21 cellular contexts compared by ENCODE assay signal in genomic region chr11:75523189-75523588, GRCh38. TPM values are rescaled to one million over a fixed set of nuclear protein-coding genes. Genes with fewer than 3 reads are reported as not detected.
DNase-seq lines count a peak whose midpoint lies in the region; ATAC-seq and TF ChIP-seq lines count a peak whose summit lies in the region.
"Had no signal": no experiment of that assay in that cellular context is flagged by ENCODE, and none has a peak within 500 bp of the region (broad histone marks: within the 10 kb centered on the region; RNA-seq: fewer than 3 reads in every experiment).

No MANE protein-coding gene starts in this region.

- no TSS peak for BruUV-seq in OCI-LY7 (replicated peaks; lab: Mats Ljungman, UMichigan)

- H3K9me2 ChIP-seq in OCI-LY7 (ENCODE audit: insufficient read depth, low read length), result no peaks in the 10 kb centered on the region

- no peak for DNase-seq in activated T-cell treated with anti-CD3 and anti-CD28 coated beads, Interleukin-2, amount 50 U/mL, for 4 hours
- DNase-seq in activated T-cell treated with anti-CD3 and anti-CD28 coated beads, Interleukin-2, amount 50 U/mL, for 1 hour, result no peak
- DNase-seq in OCI-LY7 (ENCODE audit: low spot score), result peak; percentile 63
- no peak for DNase-seq in memory B cell (ENCODE audit: low spot score in 2 of 2)
- DNase-seq in activated CD8-positive, alpha-beta memory T cell treated with anti-CD3 and anti-CD28 coated beads, Interleukin-2, amount 50 U/mL, for 4 hours, result no peak
- DNase-seq in activated CD8-positive, alpha-beta T cell treated with anti-CD3 and anti-CD28 coated beads, Interleukin-2, amount 10 ng/mL, durations not matched to agents 7 days and 5 days, result no peak
- no peak for DNase-seq in DMS 273 (lab: John Stamatoyannopoulos, UW; ENCODE audit: unreplicated experiment)
- DNase-seq: activated CD4-positive, alpha-beta T cell treated with anti-CD3 and anti-CD28 coated beads, Interleukin-2, amount 50 U/mL, for 4 hours; activated effector memory CD4-positive, alpha-beta T cell treated with Interleukin-2 at 50 U/mL for 16 hours; Caco-2; GF-D8; NCI-H2107; NCI-H526 treated with DMSO at 0.1 percent for 48 hours; stimulated activated naive CD8-positive, alpha-beta T cell treated with anti-CD3 and anti-CD28 coated beads, Interleukin-15, amount 100 ng/mL, for 72 hours; T1000 had no signal

- H3K9me3 Mint-ChIP-seq in activated T-cell treated with anti-CD3 and anti-CD28 coated beads, Interleukin-2, amount 50 U/mL, for 4 hours, result no peaks in the 10 kb centered on the region
- H3K9me3 Mint-ChIP-seq in memory B cell, result no peaks in the 10 kb centered on the region
- H3K9me3 Mint-ChIP-seq in activated CD8-positive, alpha-beta T cell treated with anti-CD3 and anti-CD28 coated beads, Interleukin-2, amount 10 ng/mL, durations not matched to agents 7 days and 5 days (ENCODE audit: insufficient read depth), result no peaks in the 10 kb centered on the region
- H3K9me3 Mint-ChIP-seq: stimulated activated naive CD8-positive, alpha-beta T cell treated with anti-CD3 and anti-CD28 coated beads, Interleukin-15, amount 100 ng/mL, for 72 hours had no signal

- H3K36me3 ChIP-seq in OCI-LY7 (ENCODE audit: insufficient read depth, low read length), result no peaks in the 10 kb centered on the region
- H3K36me3 ChIP-seq: gastroesophageal sphincter had no signal

- POLR2A ChIA-PET in OCI-LY7 (lab: Charles Lee), result interaction anchor here (0.6 to 1.7 kb wide), 5 partner anchors 9 to 301 kb away, joined by 3 to 7 read pairs (median 4); partner anchors contain the start of gene RPS3
- POLR2A ChIA-PET in activated CD8-positive, alpha-beta T cell treated with anti-CD3 and anti-CD28 coated beads, Interleukin-2, amount 10 ng/mL, durations not matched to agents 7 days and 5 days (lab: Charles Lee), result interaction anchor here (0.7 to 1.4 kb wide), 2 partner anchors 48 to 349 kb away, joined by 3 to 4 read pairs; no protein-coding TSS in a partner anchor

- no peaks in the 10 kb centered on the region for H3K9me3 ChIP-seq in OCI-LY7 (ENCODE audit: low read length)
- H3K9me3 ChIP-seq: Caco-2, gastroesophageal sphincter had no signal

- no peak for ATAC-seq in activated T-cell treated with anti-CD3 and anti-CD28 coated beads, Interleukin-2, amount 50 U/mL, for 4 hours
- ATAC-seq in memory B cell (ENCODE audit: low read depth) (peak; percentile 11), GM18505 (IDR thresholded peaks at IDR 0.05; ENCODE audit: unreplicated experiment) (no peak)
- ATAC-seq in activated CD8-positive, alpha-beta T cell treated with anti-CD3 and anti-CD28 coated beads, Interleukin-2, amount 10 ng/mL, durations not matched to agents 7 days and 5 days, result no peak
- ATAC-seq: gastroesophageal sphincter; HCT116; left lobe of liver; Panc1; stimulated activated naive CD8-positive, alpha-beta T cell treated with anti-CD3 and anti-CD28 coated beads, Interleukin-15, amount 100 ng/mL, for 72 hours had no signal

- H3K27ac Mint-ChIP-seq in memory B cell, result peak overlapping the region; percentile 84
- H3K27ac Mint-ChIP-seq in activated CD8-positive, alpha-beta T cell treated with anti-CD3 and anti-CD28 coated beads, Interleukin-2, amount 10 ng/mL, durations not matched to agents 7 days and 5 days, result no peak overlapping the region

- peak overlapping the region; percentile 72 for H3K4me2 ChIP-seq in OCI-LY7 (ENCODE audit: low read length)

- H4K20me1 ChIP-seq in OCI-LY7 (ENCODE audit: insufficient read depth, low read length), result no peaks in the 10 kb centered on the region

- H3K79me2 ChIP-seq in OCI-LY7 (ENCODE audit: insufficient read depth, low read depth, low read length), result no peaks in the 10 kb centered on the region

- no peak overlapping the region for H2AFZ ChIP-seq in OCI-LY7 (ENCODE audit: low read length)

- peaks cover 40% of the 10 kb centered on the region for H3K4me1 Mint-ChIP-seq in activated T-cell treated with anti-CD3 and anti-CD28 coated beads, Interleukin-2, amount 50 U/mL, for 4 hours (ENCODE audit: low read depth)
- H3K4me1 Mint-ChIP-seq in memory B cell, result peaks cover 42% of the 10 kb centered on the region
- peaks cover 33% of the 10 kb centered on the region for H3K4me1 Mint-ChIP-seq in activated CD8-positive, alpha-beta T cell treated with anti-CD3 and anti-CD28 coated beads, Interleukin-2, amount 10 ng/mL, durations not matched to agents 7 days and 5 days (ENCODE audit: low read depth)

- no peak for TF ChIP-seq CTCF in OCI-LY7 (conservative IDR thresholded peaks at IDR 0.05; ENCODE audit: low read length)

- H3K36me3 Mint-ChIP-seq in activated T-cell treated with anti-CD3 and anti-CD28 coated beads, Interleukin-2, amount 50 U/mL, for 4 hours (ENCODE audit: insufficient read depth), result no peaks in the 10 kb centered on the region
- H3K36me3 Mint-ChIP-seq in memory B cell, result no peaks in the 10 kb centered on the region
- no peaks in the 10 kb centered on the region for H3K36me3 Mint-ChIP-seq in activated CD8-positive, alpha-beta T cell treated with anti-CD3 and anti-CD28 coated beads, Interleukin-2, amount 10 ng/mL, durations not matched to agents 7 days and 5 days (ENCODE audit: low read depth)

- H3K4me3 ChIP-seq in OCI-LY7 (ENCODE audit: low read depth, low read length, poor library complexity, severe bottlenecking), result peak overlapping the region; percentile 71
- H3K4me3 ChIP-seq: gastroesophageal sphincter had no signal

- H3K4me3 Mint-ChIP-seq in activated T-cell treated with anti-CD3 and anti-CD28 coated beads, Interleukin-2, amount 50 U/mL, for 4 hours, result peak overlapping the region; percentile 50
- peak overlapping the region; percentile 89 for H3K4me3 Mint-ChIP-seq in memory B cell
- H3K4me3 Mint-ChIP-seq in activated CD8-positive, alpha-beta T cell treated with anti-CD3 and anti-CD28 coated beads, Interleukin-2, amount 10 ng/mL, durations not matched to agents 7 days and 5 days, result no peak overlapping the region

- CTCF ChIA-PET in OCI-LY7 (lab: Charles Lee; ENCODE audit: unreplicated experiment), result interaction anchor here (1.2 kb wide), 1 partner anchor 21 kb away, joined by 3 read pairs; no protein-coding TSS in a partner anchor
- CTCF ChIA-PET in activated CD8-positive, alpha-beta T cell treated with anti-CD3 and anti-CD28 coated beads, Interleukin-2, amount 10 ng/mL, durations not matched to agents 7 days and 5 days (lab: Charles Lee), result interaction anchor here (0.9 to 13.0 kb wide), 7 partner anchors 9 to 81 kb away, joined by 3 to 237 read pairs (median 3); no protein-coding TSS in a partner anchor

- H3K27me3 Mint-ChIP-seq in activated T-cell treated with anti-CD3 and anti-CD28 coated beads, Interleukin-2, amount 50 U/mL, for 4 hours (ENCODE audit: low read depth), result no peaks in the 10 kb centered on the region
- H3K27me3 Mint-ChIP-seq in memory B cell, result no peaks in the 10 kb centered on the region
- peaks cover 23% of the 10 kb centered on the region for H3K27me3 Mint-ChIP-seq in activated CD8-positive, alpha-beta T cell treated with anti-CD3 and anti-CD28 coated beads, Interleukin-2, amount 10 ng/mL, durations not matched to agents 7 days and 5 days (ENCODE audit: low read depth)

- H3K27ac ChIP-seq in OCI-LY7 (ENCODE audit: low read depth, low read length, poor library complexity, severe bottlenecking), result peak overlapping the region; percentile 41
- H3K27ac ChIP-seq: epithelial cell of prostate, gastroesophageal sphincter had no signal

- intact Hi-C loops in OCI-LY7 (cut with micrococcal nuclease; ENCODE audit: unreplicated experiment), result no loop called here

- TF ChIP-seq POLR2A in GM18505 (IDR thresholded peaks at IDR 0.05; ENCODE audit: borderline replicate concordance, extremely low read depth, insufficient read depth, insufficient read length), result no peak

- peaks cover 51% of the 10 kb centered on the region for H3K4me1 ChIP-seq in OCI-LY7 (ENCODE audit: insufficient read depth, low read length, poor library complexity, severe bottlenecking)

RNA-seq across cellular contexts. Expression of gene GDPD5, which starts 2.6 kb away (rescaled TPM):
- 10 to 100 TPM in 1 of 3 donors, 1 to 10 TPM in 2; 5.4 to 10.9 (median 9.8) TPM for total RNA-seq in activated T-cell treated with anti-CD3 and anti-CD28 coated beads, Interleukin-2, amount 50 U/mL, for 4 hours
- total RNA-seq in OCI-LY7 (2014; rRNA removed; shearing (Covaris generic)), result 13.5 and 14.3 TPM in 2 replicates
- 49.9 and 57.3 TPM in 2 replicates for total RNA-seq in OCI-LY7 (2022)
- total RNA-seq in activated CD8-positive, alpha-beta T cell treated with anti-CD3 and anti-CD28 coated beads, Interleukin-2, amount 10 ng/mL, durations not matched to agents 7 days and 5 days, result 10 to 100 TPM; 23.1 to 26.6 TPM

RNA-seq across cellular contexts. Expression of gene SERPINH1, which starts 38.9 kb away (rescaled TPM):
- 10 to 100 TPM; 17.6 to 19.8 (median 17.8) TPM for total RNA-seq in activated T-cell treated with anti-CD3 and anti-CD28 coated beads, Interleukin-2, amount 50 U/mL, for 4 hours
- total RNA-seq in OCI-LY7 (2014; rRNA removed; shearing (Covaris generic)), result 0.33 TPM in 1 of 2 replicates, not detected in the other
- total RNA-seq in OCI-LY7 (2022), result not detected in 2 replicates
- 10 to 100 TPM in 1 of 2 experiments, 1 to 10 TPM in 1; 9.3 to 10.8 TPM for total RNA-seq in activated CD8-positive, alpha-beta T cell treated with anti-CD3 and anti-CD28 coated beads, Interleukin-2, amount 10 ng/mL, durations not matched to agents 7 days and 5 days

Comparison
In these comparisons a context has a peak if more than half of its experiments do, and no peak if none do; other contexts are left out.
1. RNA of gene SERPINH1, which starts 38.9 kb away (total RNA-seq): 17.6 to 19.8 TPM in activated T-cell treated with anti-CD3 and anti-CD28 coated beads, Interleukin-2, amount 50 U/mL, for 4 hours and 9.3 to 10.8 TPM in activated CD8-positive, alpha-beta T cell treated with anti-CD3 and anti-CD28 coated beads, Interleukin-2, amount 10 ng/mL, durations not matched to agents 7 days and 5 days; 0.33 TPM in OCI-LY7; every median in the first group is over 4 times any median in the second.